25 cellular contexts compared by ENCODE assay signal in the genomic region with DNA sequence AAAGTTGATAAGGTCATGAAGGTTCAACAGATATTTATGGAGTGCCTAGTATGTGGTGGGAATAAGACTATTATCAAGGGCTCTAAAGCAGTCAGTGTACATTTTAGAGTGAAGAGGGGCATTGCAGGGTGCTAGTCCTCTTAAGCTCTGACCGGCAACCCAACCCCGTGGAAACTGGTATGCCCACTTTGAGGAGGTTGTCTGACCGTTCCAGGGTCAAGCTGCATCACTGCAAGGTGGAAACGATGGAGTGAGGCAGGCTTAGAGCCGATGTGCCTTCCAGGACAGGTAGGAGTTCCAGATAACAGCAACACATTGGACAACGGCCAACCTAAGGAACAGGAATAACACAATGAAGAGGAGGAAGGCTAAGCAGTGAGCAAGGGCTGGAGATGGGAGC. TPM values are rescaled to one million over a fixed set of nuclear protein-coding genes. Genes with fewer than 3 reads are reported as not detected.
DNase-seq lines count a peak whose midpoint lies in the region; ATAC-seq and TF ChIP-seq lines count a peak whose summit lies in the region.
"Had no signal": no experiment of that assay in that cellular context is flagged by ENCODE, and none has a peak within 500 bp of the region (broad histone marks: within the 10 kb centered on the region; RNA-seq: fewer than 3 reads in every experiment).

No MANE protein-coding gene starts in this region.

- no peak overlapping the region for H2AFZ ChIP-seq in OCI-LY7 (ENCODE audit: low read length)

- H3K27me3 ChIP-seq in A673 (replicated peaks; ENCODE audit: insufficient read depth, low read depth, low read length, poor library complexity): peaks cover 23% of the 10 kb centered on the region
- peaks cover 0 to 4% (median 2%) of the 10 kb centered on the region in 3 donors for H3K27me3 ChIP-seq in gastrocnemius medialis

- POLR2A ChIA-PET in A673 (lab: Charles Lee; ENCODE audit: low non-redundant PET) (no interaction called here), OCI-LY7 (lab: Charles Lee) (no interaction called here)

- no peaks in the 10 kb centered on the region for H3K9me2 ChIP-seq in OCI-LY7 (ENCODE audit: insufficient read depth, low read length)

- DNase-seq in A673 (ENCODE audit: low spot score): no peak
- no peak for DNase-seq in OCI-LY7 (ENCODE audit: low spot score)
- DNase-seq in left lobe of liver (ENCODE audit: low spot score): no peak
- DNase-seq in gastrocnemius medialis: no peak
- no peak for DNase-seq in OCI-M1 (lab: John Stamatoyannopoulos, UW)
- no peak for DNase-seq in NCI-H2029 treated with DMSO at 0.1 percent for 48 hours (lab: John Stamatoyannopoulos, UW)
- DNase-seq: CD4-positive, alpha-beta T cell; COR-L47; DMS79; H7; HFFc6; KG1; NCI-H1092 treated with DMSO at 0.1 percent for 48 hours; NCI-H1436 treated with DMSO at 0.1 percent for 48 hours; NCI-H2029; NCI-H226; NCI-H510A treated with DMSO at 0.1 percent for 48 hours; NCI-H774; NK-92 treated with Interleukin-12 subunit alpha and Interleukin-12 subunit beta, amount 100 ng/mL, for 24 hours had no signal

- CTCF ChIA-PET in A673 (lab: Charles Lee) (interaction anchor here (0.7 kb wide), 1 partner anchor 45 kb away, joined by 3 read pairs; no protein-coding TSS in a partner anchor), OCI-LY7 (lab: Charles Lee; ENCODE audit: unreplicated experiment) (no interaction called here)

- H3K4me3 ChIP-seq in A673 (ENCODE audit: low read depth, low read length, poor library complexity, severe bottlenecking): no peak overlapping the region
- H3K4me3 ChIP-seq in OCI-LY7 (ENCODE audit: low read depth, low read length, poor library complexity, severe bottlenecking): no peak overlapping the region
- H3K4me3 ChIP-seq in gastrocnemius medialis: no peak overlapping the region
- H3K4me3 ChIP-seq: BLaER1, SJSA1 had no signal

- in situ Hi-C loops in gastrocnemius medialis (cut with MboI; ENCODE audit: low sequenced_read_pairs in 4 of 4): no loop called here

- H3K79me2 ChIP-seq in OCI-LY7 (ENCODE audit: insufficient read depth, low read depth, low read length): no peaks in the 10 kb centered on the region

- H3K4me2 ChIP-seq in OCI-LY7 (ENCODE audit: low read length): no peak overlapping the region
- H3K4me2 ChIP-seq: BLaER1 had no signal

- H4K20me1 ChIP-seq in OCI-LY7 (ENCODE audit: insufficient read depth, low read length): no peaks in the 10 kb centered on the region

- H3K4me1 ChIP-seq in A673 (ENCODE audit: insufficient read depth, low read length, poor library complexity, severe bottlenecking) (peaks cover 15% of the 10 kb centered on the region), OCI-LY7 (ENCODE audit: insufficient read depth, low read length, poor library complexity, severe bottlenecking) (no peaks in the 10 kb centered on the region), gastrocnemius medialis (peaks cover 4 to 14% of the 10 kb centered on the region in 2 donors)
- H3K4me1 ChIP-seq: BLaER1, SJSA1 had no signal

- TF ChIP-seq CTCF in A673 (conservative IDR thresholded peaks at IDR 0.05; ENCODE audit: low read depth, low read length) (no peak), OCI-LY7 (conservative IDR thresholded peaks at IDR 0.05; ENCODE audit: low read length) (no peak), gastrocnemius medialis (IDR thresholded peaks at IDR 0.05 in 4 of 5, conservative IDR thresholded peaks at IDR 0.05 in 1 of 5) (no peak)

- ATAC-seq in left lobe of liver (peak; percentile 11), gastrocnemius medialis (no peak), HG03159 (IDR thresholded peaks at IDR 0.05; ENCODE audit: unreplicated experiment) (no peak)
- ATAC-seq: Right ventricle myocardium inferior had no signal

- H3K27ac ChIP-seq in A673 (ENCODE audit: low read depth, low read length, poor library complexity, severe bottlenecking) (no peak overlapping the region), OCI-LY7 (ENCODE audit: low read depth, low read length, poor library complexity, severe bottlenecking) (no peak overlapping the region), gastrocnemius medialis (peak overlapping the region in 3 of 4 donors; percentile 3 to 97 (median 30))
- H3K27ac ChIP-seq: BLaER1, HL-60, SJSA1 had no signal

- H3K9me3 ChIP-seq in A673 (ENCODE audit: low read depth, low read length, poor library complexity, severe bottlenecking): no peaks in the 10 kb centered on the region
- H3K9me3 ChIP-seq in OCI-LY7 (ENCODE audit: low read length): no peaks in the 10 kb centered on the region
- H3K9me3 ChIP-seq in gastrocnemius medialis: no peaks in the 10 kb centered on the region
- H3K9me3 ChIP-seq: BLaER1, SJSA1 had no signal

- H3K36me3 ChIP-seq in A673 (ENCODE audit: insufficient read depth, low read length, poor library complexity, severe bottlenecking) (no peaks in the 10 kb centered on the region), OCI-LY7 (ENCODE audit: insufficient read depth, low read length) (peaks cover 6% of the 10 kb centered on the region), gastrocnemius medialis (peaks cover 0 to 28% of the 10 kb centered on the region in 2 donors)

- TSS peak; percentile 59 for BruUV-seq in A673 (replicated peaks; lab: Mats Ljungman, UMichigan)
- BruUV-seq in OCI-LY7 (replicated peaks; lab: Mats Ljungman, UMichigan): TSS peak; percentile 76

- intact Hi-C loops in A673 (cut with micrococcal nuclease; ENCODE audit: unreplicated experiment): no loop called here
- intact Hi-C loops in OCI-LY7 (cut with micrococcal nuclease; ENCODE audit: unreplicated experiment): no loop called here
- intact Hi-C loops in gastrocnemius medialis (cut with DNase I; ENCODE audit: low total_unique reads): no loop called here

- TF ChIP-seq POLR2A in gastrocnemius medialis (IDR thresholded peaks at IDR 0.05): peak in 1 of 2 donors; percentile 3

RNA-seq across cellular contexts. Expression of a gene that starts 1.4 kb away (rescaled TPM):
- total RNA-seq in A673 (2021) (0.64 and 0.68 TPM in 2 replicates), OCI-LY7 (2022) (7.2 and 8.5 TPM in 2 replicates), left lobe of liver (2.2 TPM), gastrocnemius medialis (not detected)
- total RNA-seq in OCI-LY7 (2014; rRNA removed; shearing (Covaris generic)): 5.9 and 6.4 TPM in 2 replicates

RNA-seq across cellular contexts. Expression of a gene that starts 13.2 kb away (rescaled TPM):
- total RNA-seq in A673 (2021) (63.4 and 66.3 TPM in 2 replicates), OCI-LY7 (2022) (98.0 and 109 TPM in 2 replicates), left lobe of liver (18.3 TPM), gastrocnemius medialis (10 to 100 TPM in 3 of 4 donors, 1 to 10 TPM in 1; 9.9 to 16.0 (median 11.5) TPM)
- total RNA-seq in OCI-LY7 (2014; rRNA removed; shearing (Covaris generic)): 54.1 and 63.9 TPM in 2 replicates

RNA-seq across cellular contexts. Expression of a gene that starts 27.4 kb away (rescaled TPM):
- 2.2 and 2.8 TPM in 2 replicates for total RNA-seq in A673 (2021)
- total RNA-seq in OCI-LY7 (2014; rRNA removed; shearing (Covaris generic)): 2.1 and 6.4 TPM in 2 replicates
- 13.6 and 18.8 TPM in 2 replicates for total RNA-seq in OCI-LY7 (2022)
- total RNA-seq in left lobe of liver: not detected
- total RNA-seq in gastrocnemius medialis: 100 to 1,000 TPM; 219 to 554 (median 427) TPM
- total RNA-seq: CD4-positive, alpha-beta T cell; HFFc6; SJSA1 had no signal

RNA-seq across cellular contexts. Expression of a gene that starts 34.4 kb away (rescaled TPM):
- total RNA-seq in A673 (2021): 2.4 and 2.7 TPM in 2 replicates
- total RNA-seq in OCI-LY7 (2014; rRNA removed; shearing (Covaris generic)): 2.7 and 4.7 TPM in 2 replicates
- 18.1 and 18.2 TPM in 2 replicates for total RNA-seq in OCI-LY7 (2022)
- total RNA-seq in left lobe of liver: not detected
- total RNA-seq in gastrocnemius medialis: not detected
- total RNA-seq: CD4-positive, alpha-beta T cell; H7; HFFc6; HT-29; SJSA1 had no signal

RNA-seq across cellular contexts. Expression of a gene that starts 46.8 kb away (rescaled TPM):
- 45.0 and 45.6 TPM in 2 replicates for total RNA-seq in A673 (2021)
- 14.0 and 23.3 TPM in 2 replicates for total RNA-seq in OCI-LY7 (2014; rRNA removed; shearing (Covaris generic))
- 61.0 and 71.6 TPM in 2 replicates for total RNA-seq in OCI-LY7 (2022)
- not detected for total RNA-seq in left lobe of liver
- under 1 TPM in 1 of 4 donors, not detected in 3; 0.20 TPM for total RNA-seq in gastrocnemius medialis
- total RNA-seq: CD4-positive, alpha-beta T cell; HFFc6; HT-29; SJSA1 had no signal

Comparison
In these comparisons a context has a peak if more than half of its experiments do, and no peak if none do; other contexts are left out.
1. H3K27ac ChIP-seq: peak in gastrocnemius medialis (3 of 4); none in A673 (single experiment) and OCI-LY7 (single experiment).
2. RNA of a gene that starts 27.4 kb away (total RNA-seq): 219 to 554 TPM in gastrocnemius medialis; 2.1 to 18.8 TPM in OCI-LY7, 2.2 to 2.8 TPM in A673 and not detected in left lobe of liver (single experiment); every median in the first group is over 10 times any median in the second.